In genomic region chr4:53908661-53909078, GRCh38 we compare ENCODE assay signal across 8 cellular contexts.
A peak's percentile ranks its signal among the peaks of the same experiment; 100 is the strongest.
DNase-seq lines count a peak whose midpoint lies in the region; ATAC-seq and TF ChIP-seq lines count a peak whose summit lies in the region.

No MANE protein-coding gene starts in this region.

- H3K9me3 Mint-ChIP-seq in central memory CD8-positive, alpha-beta T cell, result no peaks in the 10 kb centered on the region
- no peaks in the 10 kb centered on the region for H3K9me3 Mint-ChIP-seq in stimulated activated naive CD8-positive, alpha-beta T cell treated with anti-CD3 and anti-CD28 coated beads, Interleukin-15, amount 100 ng/mL, for 72 hours

- no peaks in the 10 kb centered on the region for H3K9me3 ChIP-seq in OCI-LY3 (ENCODE audit: insufficient read depth, low read length)

- H3K4me3 ChIP-seq in OCI-LY3 (ENCODE audit: low read length), result peak overlapping the region; percentile 61

- peak; percentile 11 for DNase-seq in NCI-H2171 treated with DMSO at 0.1 percent for 48 hours (lab: John Stamatoyannopoulos, UW)
- DNase-seq in NCI-H2171 (lab: John Stamatoyannopoulos, UW), result no peak
- peak; percentile 89 for DNase-seq in HT1080 (ENCODE audit: low read depth)
- DNase-seq in central memory CD8-positive, alpha-beta T cell (ENCODE audit: low spot score in 2 of 2), result no peak
- DNase-seq in kidney glomerular epithelial cell (lab: John Stamatoyannopoulos, UW), result peak; percentile 82
- peak; percentile 11 to 14 for DNase-seq in stimulated activated naive CD8-positive, alpha-beta T cell treated with anti-CD3 and anti-CD28 coated beads, Interleukin-15, amount 100 ng/mL, for 72 hours
- no peak for DNase-seq in stimulated activated CD8-positive, alpha-beta memory T cell treated with anti-CD3 and anti-CD28 coated beads, Interleukin-4, amount 100 ng/mL, for 48 hours

- H3K4me2 ChIP-seq in OCI-LY3 (ENCODE audit: low read length), result peak overlapping the region; percentile 74

- peaks cover 8% of the 10 kb centered on the region; the same call in 1 of the 2 replicates for H3K4me1 ChIP-seq in OCI-LY3 (ENCODE audit: low read length)

- H3K36me3 ChIP-seq in OCI-LY3 (replicated peaks; ENCODE audit: low read depth, low read length), result no peaks in the 10 kb centered on the region

- no peaks in the 10 kb centered on the region for H4K20me1 ChIP-seq in OCI-LY3 (ENCODE audit: insufficient read depth, low read length)

- H3K27me3 ChIP-seq in OCI-LY3 (ENCODE audit: low read depth, low read length), result peaks cover 10% of the 10 kb centered on the region

- peaks cover 6% of the 10 kb centered on the region for H3K4me1 Mint-ChIP-seq in central memory CD8-positive, alpha-beta T cell
- H3K4me1 Mint-ChIP-seq in stimulated activated naive CD8-positive, alpha-beta T cell treated with anti-CD3 and anti-CD28 coated beads, Interleukin-15, amount 100 ng/mL, for 72 hours, result peaks cover 13% of the 10 kb centered on the region

- H3K4me3 Mint-ChIP-seq in central memory CD8-positive, alpha-beta T cell, result no peak overlapping the region
- H3K4me3 Mint-ChIP-seq in stimulated activated naive CD8-positive, alpha-beta T cell treated with anti-CD3 and anti-CD28 coated beads, Interleukin-15, amount 100 ng/mL, for 72 hours, result peak overlapping the region; percentile 21 to 53

- H2AFZ ChIP-seq in OCI-LY3 (ENCODE audit: low read depth, low read length), result peak overlapping the region; percentile 76

- H3K27ac Mint-ChIP-seq in central memory CD8-positive, alpha-beta T cell (ENCODE audit: low read depth), result no peak overlapping the region
- H3K27ac Mint-ChIP-seq in stimulated activated naive CD8-positive, alpha-beta T cell treated with anti-CD3 and anti-CD28 coated beads, Interleukin-15, amount 100 ng/mL, for 72 hours, result no peak overlapping the region

- no peaks in the 10 kb centered on the region for H3K36me3 Mint-ChIP-seq in central memory CD8-positive, alpha-beta T cell (ENCODE audit: insufficient read depth)

- H3K9ac ChIP-seq in OCI-LY3 (ENCODE audit: low read length), result peak overlapping the region; percentile 33

- H3K79me2 ChIP-seq in OCI-LY3 (ENCODE audit: low read length), result no peaks in the 10 kb centered on the region

- peak; percentile 79 for TF ChIP-seq CTCF in OCI-LY3 (IDR thresholded peaks at IDR 0.05; ENCODE audit: low read depth, low read length)

- ATAC-seq in central memory CD8-positive, alpha-beta T cell (replicated peaks; ENCODE audit: extremely low read depth, poor library complexity, severe bottlenecking), result peak; percentile 19
- ATAC-seq in stimulated activated naive CD8-positive, alpha-beta T cell treated with anti-CD3 and anti-CD28 coated beads, Interleukin-15, amount 100 ng/mL, for 72 hours, result peak; percentile 79

- no peak overlapping the region for H3K27ac ChIP-seq in OCI-LY3 (ENCODE audit: low read length)

- H3K27me3 Mint-ChIP-seq in central memory CD8-positive, alpha-beta T cell, result peaks cover 61% of the 10 kb centered on the region
- peaks cover 69% of the 10 kb centered on the region for H3K27me3 Mint-ChIP-seq in stimulated activated naive CD8-positive, alpha-beta T cell treated with anti-CD3 and anti-CD28 coated beads, Interleukin-15, amount 100 ng/mL, for 72 hours

Comparison
In these comparisons a context has a peak if more than half of its experiments do, and no peak if none do; other contexts are left out.
1. DNase-seq: peak in NCI-H2171 treated with DMSO at 0.1 percent for 48 hours (single experiment), HT1080 (single experiment), kidney glomerular epithelial cell (single experiment) and stimulated activated naive CD8-positive, alpha-beta T cell treated with anti-CD3 and anti-CD28 coated beads, Interleukin-15, amount 100 ng/mL, for 72 hours (2 of 2); none in NCI-H2171 (single experiment), central memory CD8-positive, alpha-beta T cell (0 of 2) and stimulated activated CD8-positive, alpha-beta memory T cell treated with anti-CD3 and anti-CD28 coated beads, Interleukin-4, amount 100 ng/mL, for 48 hours (single experiment).